Comparison of ENCODE assay signal across 27 cellular contexts in the genomic region with DNA sequence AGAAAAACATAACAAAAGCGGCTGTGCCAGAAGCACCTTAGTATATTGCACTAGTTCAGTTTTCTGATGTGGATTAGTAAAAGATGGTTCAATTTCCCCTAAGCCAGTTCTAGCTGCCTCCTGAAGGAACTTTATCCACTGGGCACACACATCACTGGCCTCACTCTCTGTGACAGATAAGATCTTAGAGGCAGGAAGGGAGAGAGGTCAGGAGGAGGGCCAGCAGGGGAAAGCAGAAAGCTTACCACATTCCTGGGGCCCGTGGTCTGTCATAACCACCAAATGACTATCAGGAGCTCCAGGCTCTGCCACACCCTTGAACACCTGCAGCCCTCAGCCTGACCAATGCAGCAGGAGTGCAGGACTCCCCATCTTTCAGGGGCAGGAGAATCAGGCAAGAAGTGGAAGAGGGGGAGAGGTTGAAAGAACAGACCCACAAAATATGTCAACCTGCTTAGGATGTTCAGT. TPM values are rescaled to one million over a fixed set of nuclear protein-coding genes. Genes with fewer than 3 reads are reported as not detected.
DNase-seq lines count a peak whose midpoint lies in the region; ATAC-seq and TF ChIP-seq lines count a peak whose summit lies in the region.
"Had no signal": no experiment of that assay in that cellular context is flagged by ENCODE, and none has a peak within 500 bp of the region (broad histone marks: within the 10 kb centered on the region; RNA-seq: fewer than 3 reads in every experiment).

No MANE protein-coding gene starts in this region.

- intact Hi-C loops in left ventricle myocardium superior (cut with micrococcal nuclease) (no loop called here), testis (cut with DNase I; ENCODE audit: low total_unique reads) (no loop called here)

- no peaks in the 10 kb centered on the region for H3K9me3 ChIP-seq in cardiac muscle cell (ENCODE audit: low read depth)
- H3K9me3 ChIP-seq in testis, result no peaks in the 10 kb centered on the region
- H3K9me3 ChIP-seq: BLaER1 treated with 17β-estradiol and CSF1 and Interleukin-3, amounts not matched to agents 10 nM and 100 nM; HAP-1; SJCRH30 had no signal

- TF ChIP-seq CTCF in cardiac muscle cell (IDR thresholded peaks at IDR 0.05; ENCODE audit: low read depth, low read length) (no peak), fibroblast of villous mesenchyme (IDR thresholded peaks at IDR 0.05; ENCODE audit: insufficient read depth, low read depth, low read length) (no peak), testis (IDR thresholded peaks at IDR 0.05) (no peak)

- peak overlapping the region; percentile 93 for H3K27ac ChIP-seq in cardiac muscle cell
- H3K27ac ChIP-seq in testis, result no peak overlapping the region
- H3K27ac ChIP-seq: BLaER1 treated with 17β-estradiol and CSF1 and Interleukin-3, amounts not matched to agents 10 nM and 100 nM; coronary artery; foreskin keratinocyte; parathyroid adenoma; SJCRH30 had no signal

- ATAC-seq in left ventricle myocardium superior, result no peak
- ATAC-seq in SK-N-SH treated with all-trans-retinoic acid at 6 μM for 48 hours, result peak; percentile 34
- ATAC-seq: GM12878; natural killer cell; stimulated activated naive CD8-positive, alpha-beta T cell treated with anti-CD3 and anti-CD28 coated beads, Interleukin-15, Interleukin-2, amounts not matched to agents 100 U/mL and 50 U/mL, for 24 hours had no signal

- H3K36me3 ChIP-seq in cardiac muscle cell (peaks cover 26% of the 10 kb centered on the region), testis (ENCODE audit: low read depth, missing control alignments) (no peaks in the 10 kb centered on the region)

- H3K27me3 ChIP-seq in cardiac muscle cell (no peaks in the 10 kb centered on the region), testis (no peaks in the 10 kb centered on the region)
- H3K27me3 ChIP-seq: BLaER1 treated with 17β-estradiol and CSF1 and Interleukin-3, amounts not matched to agents 10 nM and 100 nM; foreskin keratinocyte; SJCRH30 had no signal

- H3K4me3 ChIP-seq in cardiac muscle cell (no peak overlapping the region), fibroblast of villous mesenchyme (ENCODE audit: low read depth, low read length) (no peak overlapping the region), testis (no peak overlapping the region)
- H3K4me3 ChIP-seq: BLaER1 treated with 17β-estradiol and CSF1 and Interleukin-3, amounts not matched to agents 10 nM and 100 nM; coronary artery; GM12878; HAP-1; SJCRH30 had no signal

- TF ChIP-seq POLR2A in testis (IDR thresholded peaks at IDR 0.05), result no peak

- WGBS in testis, 2 donors, result 67 to 75% methylated on average over 2 of the region's 2 CpGs

- H3K4me1 ChIP-seq in cardiac muscle cell (ENCODE audit: low read depth) (peaks cover 38% of the 10 kb centered on the region), testis (no peaks in the 10 kb centered on the region)
- H3K4me1 ChIP-seq: HAP-1, parathyroid adenoma, SJCRH30 had no signal

- DNase-seq in cardiac muscle cell (ENCODE audit: low read depth in 1 of 2, low spot score in 1 of 2), result no peak
- DNase-seq in left ventricle myocardium superior, result no peak
- DNase-seq in fibroblast of villous mesenchyme (ENCODE audit: low read depth), result peak; percentile 11
- DNase-seq in testis, result no peak
- no peak for DNase-seq in stimulated activated CD4-positive, alpha-beta T cell treated with anti-CD3 and anti-CD28 coated beads, Interleukin-1b, Interleukin-23, amount 100 ng/mL, for 48 hours
- DNase-seq in NCI-H187 (lab: John Stamatoyannopoulos, UW), result no peak
- DNase-seq in HK-2 (ENCODE audit: unreplicated experiment), result no peak
- DNase-seq: activated CD4-positive, CD25-positive, alpha-beta regulatory T cell treated with anti-CD3 and anti-CD28 coated beads, Interleukin-2, amount 50 U/mL, for 72 hours; DMS 273 treated with DMSO at 0.1 percent for 48 hours; hypothalamus; natural killer cell; NCI-H1048; NCI-H526; SJCRH30; stimulated activated naive CD8-positive, alpha-beta T cell treated with anti-CD3 and anti-CD28 coated beads, Interleukin-15, Interleukin-2, amounts not matched to agents 100 U/mL and 50 U/mL, for 24 hours had no signal

TF ChIP-seq in SK-N-SH treated with all-trans-retinoic acid at 6 μM for 48 hours, 23 proteins besides CTCF, POLR2A, EP300 and RAD21 (continues in another document):
- TF ChIP-seq ZFP3 (CRISPR knock-in tag; IDR thresholded peaks at IDR 0.05), result no peak
- TF ChIP-seq TCF4 (CRISPR knock-in tag; IDR thresholded peaks at IDR 0.05; ENCODE audit: borderline replicate concordance), result no peak
- no peak for TF ChIP-seq ZNF70 (CRISPR knock-in tag; IDR thresholded peaks at IDR 0.05)
- TF ChIP-seq ISL1 (CRISPR knock-in tag; IDR thresholded peaks at IDR 0.05), result no peak
- TF ChIP-seq, protein P1, sequence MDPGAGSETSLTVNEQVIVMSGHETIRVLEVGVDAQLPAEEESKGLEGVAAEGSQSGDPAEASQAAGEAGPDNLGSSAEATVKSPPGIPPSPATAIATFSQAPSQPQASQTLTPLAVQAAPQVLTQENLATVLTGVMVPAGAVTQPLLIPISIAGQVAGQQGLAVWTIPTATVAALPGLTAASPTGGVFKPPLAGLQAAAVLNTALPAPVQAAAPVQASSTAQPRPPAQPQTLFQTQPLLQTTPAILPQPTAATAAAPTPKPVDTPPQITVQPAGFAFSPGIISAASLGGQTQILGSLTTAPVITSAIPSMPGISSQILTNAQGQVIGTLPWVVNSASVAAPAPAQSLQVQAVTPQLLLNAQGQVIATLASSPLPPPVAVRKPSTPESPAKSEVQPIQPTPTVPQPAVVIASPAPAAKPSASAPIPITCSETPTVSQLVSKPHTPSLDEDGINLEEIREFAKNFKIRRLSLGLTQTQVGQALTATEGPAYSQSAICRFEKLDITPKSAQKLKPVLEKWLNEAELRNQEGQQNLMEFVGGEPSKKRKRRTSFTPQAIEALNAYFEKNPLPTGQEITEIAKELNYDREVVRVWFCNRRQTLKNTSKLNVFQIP (CRISPR knock-in tag; IDR thresholded peaks at IDR 0.05; ENCODE audit: borderline replicate concordance, low read depth), result no peak
- no peak for TF ChIP-seq CSDC2 (CRISPR knock-in tag; IDR thresholded peaks at IDR 0.05)
- TF ChIP-seq TOX (CRISPR knock-in tag; IDR thresholded peaks at IDR 0.05; ENCODE audit: borderline replicate concordance), result no peak
- TF ChIP-seq, protein P2, sequence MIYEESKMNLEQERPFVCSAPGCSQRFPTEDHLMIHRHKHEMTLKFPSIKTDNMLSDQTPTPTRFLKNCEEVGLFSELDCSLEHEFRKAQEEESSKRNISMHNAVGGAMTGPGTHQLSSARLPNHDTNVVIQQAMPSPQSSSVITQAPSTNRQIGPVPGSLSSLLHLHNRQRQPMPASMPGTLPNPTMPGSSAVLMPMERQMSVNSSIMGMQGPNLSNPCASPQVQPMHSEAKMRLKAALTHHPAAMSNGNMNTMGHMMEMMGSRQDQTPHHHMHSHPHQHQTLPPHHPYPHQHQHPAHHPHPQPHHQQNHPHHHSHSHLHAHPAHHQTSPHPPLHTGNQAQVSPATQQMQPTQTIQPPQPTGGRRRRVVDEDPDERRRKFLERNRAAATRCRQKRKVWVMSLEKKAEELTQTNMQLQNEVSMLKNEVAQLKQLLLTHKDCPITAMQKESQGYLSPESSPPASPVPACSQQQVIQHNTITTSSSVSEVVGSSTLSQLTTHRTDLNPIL (CRISPR knock-in tag; IDR thresholded peaks at IDR 0.05; ENCODE audit: low read depth), result no peak
- TF ChIP-seq ZC3H10 (CRISPR knock-in tag; IDR thresholded peaks at IDR 0.05), result no peak
- TF ChIP-seq, protein P3, sequence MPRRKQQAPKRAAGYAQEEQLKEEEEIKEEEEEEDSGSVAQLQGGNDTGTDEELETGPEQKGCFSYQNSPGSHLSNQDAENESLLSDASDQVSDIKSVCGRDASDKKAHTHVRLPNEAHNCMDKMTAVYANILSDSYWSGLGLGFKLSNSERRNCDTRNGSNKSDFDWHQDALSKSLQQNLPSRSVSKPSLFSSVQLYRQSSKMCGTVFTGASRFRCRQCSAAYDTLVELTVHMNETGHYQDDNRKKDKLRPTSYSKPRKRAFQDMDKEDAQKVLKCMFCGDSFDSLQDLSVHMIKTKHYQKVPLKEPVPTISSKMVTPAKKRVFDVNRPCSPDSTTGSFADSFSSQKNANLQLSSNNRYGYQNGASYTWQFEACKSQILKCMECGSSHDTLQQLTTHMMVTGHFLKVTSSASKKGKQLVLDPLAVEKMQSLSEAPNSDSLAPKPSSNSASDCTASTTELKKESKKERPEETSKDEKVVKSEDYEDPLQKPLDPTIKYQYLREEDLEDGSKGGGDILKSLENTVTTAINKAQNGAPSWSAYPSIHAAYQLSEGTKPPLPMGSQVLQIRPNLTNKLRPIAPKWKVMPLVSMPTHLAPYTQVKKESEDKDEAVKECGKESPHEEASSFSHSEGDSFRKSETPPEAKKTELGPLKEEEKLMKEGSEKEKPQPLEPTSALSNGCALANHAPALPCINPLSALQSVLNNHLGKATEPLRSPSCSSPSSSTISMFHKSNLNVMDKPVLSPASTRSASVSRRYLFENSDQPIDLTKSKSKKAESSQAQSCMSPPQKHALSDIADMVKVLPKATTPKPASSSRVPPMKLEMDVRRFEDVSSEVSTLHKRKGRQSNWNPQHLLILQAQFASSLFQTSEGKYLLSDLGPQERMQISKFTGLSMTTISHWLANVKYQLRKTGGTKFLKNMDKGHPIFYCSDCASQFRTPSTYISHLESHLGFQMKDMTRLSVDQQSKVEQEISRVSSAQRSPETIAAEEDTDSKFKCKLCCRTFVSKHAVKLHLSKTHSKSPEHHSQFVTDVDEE (CRISPR knock-in tag; IDR thresholded peaks at IDR 0.05), result no peak
- TF ChIP-seq, protein P4, sequence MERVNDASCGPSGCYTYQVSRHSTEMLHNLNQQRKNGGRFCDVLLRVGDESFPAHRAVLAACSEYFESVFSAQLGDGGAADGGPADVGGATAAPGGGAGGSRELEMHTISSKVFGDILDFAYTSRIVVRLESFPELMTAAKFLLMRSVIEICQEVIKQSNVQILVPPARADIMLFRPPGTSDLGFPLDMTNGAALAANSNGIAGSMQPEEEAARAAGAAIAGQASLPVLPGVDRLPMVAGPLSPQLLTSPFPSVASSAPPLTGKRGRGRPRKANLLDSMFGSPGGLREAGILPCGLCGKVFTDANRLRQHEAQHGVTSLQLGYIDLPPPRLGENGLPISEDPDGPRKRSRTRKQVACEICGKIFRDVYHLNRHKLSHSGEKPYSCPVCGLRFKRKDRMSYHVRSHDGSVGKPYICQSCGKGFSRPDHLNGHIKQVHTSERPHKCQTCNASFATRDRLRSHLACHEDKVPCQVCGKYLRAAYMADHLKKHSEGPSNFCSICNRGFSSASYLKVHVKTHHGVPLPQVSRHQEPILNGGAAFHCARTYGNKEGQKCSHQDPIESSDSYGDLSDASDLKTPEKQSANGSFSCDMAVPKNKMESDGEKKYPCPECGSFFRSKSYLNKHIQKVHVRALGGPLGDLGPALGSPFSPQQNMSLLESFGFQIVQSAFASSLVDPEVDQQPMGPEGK (CRISPR knock-in tag; IDR thresholded peaks at IDR 0.05; ENCODE audit: borderline replicate concordance), result no peak
- TF ChIP-seq OSR1 (CRISPR knock-in tag; IDR thresholded peaks at IDR 0.05), result no peak
- no peak for TF ChIP-seq ZFP30 (CRISPR knock-in tag; IDR thresholded peaks at IDR 0.05)

RNA-seq across cellular contexts. Expression of a gene that starts 37.8 kb away (rescaled TPM):
- 0.11 and 0.45 TPM in 2 replicates for total RNA-seq in cardiac muscle cell
- 0.24 and 0.69 TPM in 2 replicates for polyA plus RNA-seq in cardiac muscle cell
- 0.17 TPM for total RNA-seq in left ventricle myocardium superior
- not detected in 2 replicates for total RNA-seq in fibroblast of villous mesenchyme
- total RNA-seq in testis, result 10 to 100 TPM; 17.5 to 23.1 TPM
- 49.2 TPM for polyA plus RNA-seq in testis (ENCODE audit: insufficient read depth, low read depth, low replicate concordance)
- total RNA-seq: A673; foreskin keratinocyte; GM12878; kidney epithelial cell; natural killer cell; OCI-LY7; SJCRH30; T-helper 2 cell treated with Interferon-gamma antibody and Interleukin-4, amounts not matched to agents 100 ng/mL and 5 ng/mL, for 36 hours had no signal
- polyA plus RNA-seq: foreskin keratinocyte, GM12878, urinary bladder had no signal

Comparison
In these comparisons a context has a peak if more than half of its experiments do, and no peak if none do; other contexts are left out.
1. RNA of a gene that starts 37.8 kb away (total RNA-seq): 17.5 to 23.1 TPM in testis; 0.11 to 0.45 TPM in cardiac muscle cell, 0.17 TPM in left ventricle myocardium superior (single experiment) and not detected in fibroblast of villous mesenchyme; every median in the first group is over 10 times any median in the second.